ENCODE assay signal across 8 cellular contexts in genomic region chr1:147072371-147073061, GRCh38.
DNase-seq lines count a peak whose midpoint lies in the region; ATAC-seq and TF ChIP-seq lines count a peak whose summit lies in the region.

No MANE protein-coding gene starts in this region.

- peaks cover 3% of the 10 kb centered on the region for H3K27me3 Mint-ChIP-seq in endothelial cell (ENCODE audit: unreplicated experiment)
- H3K27me3 Mint-ChIP-seq in natural killer cell treated with Interleukin-12 subunit alpha and Interleukin-12 subunit beta and Interleukin-15 and Interleukin-18, amount 100 ng/mL, for 72 hours = peaks cover 47 to 54% of the 10 kb centered on the region in 2 donors

- TF ChIP-seq CTCF in AG10803 (conservative IDR thresholded peaks at IDR 0.05; ENCODE audit: low read length) = no peak
- TF ChIP-seq CTCF in endothelial cell (IDR thresholded peaks at IDR 0.05; ENCODE audit: unreplicated experiment) = no peak

- no peak for DNase-seq in AG10803 (ENCODE audit: low read depth)
- peak; percentile 91 for DNase-seq in NCI-H2227 treated with DMSO at 0.1 percent for 48 hours (lab: John Stamatoyannopoulos, UW)
- peak; percentile 40 for DNase-seq in endothelial cell (ENCODE audit: low spot score)
- no peak for DNase-seq in natural killer cell treated with Interleukin-12 subunit alpha and Interleukin-12 subunit beta and Interleukin-15 and Interleukin-18, amount 100 ng/mL, for 72 hours (ENCODE audit: low spot score)
- no peak for DNase-seq in DMS153 (lab: John Stamatoyannopoulos, UW)
- no peak for DNase-seq in activated CD4-positive, CD25-positive, alpha-beta regulatory T cell treated with anti-CD3 and anti-CD28 coated beads, Interleukin-2, amount 50 U/mL, for 72 hours

- no peaks in the 10 kb centered on the region for H3K36me3 Mint-ChIP-seq in endothelial cell (ENCODE audit: low read depth, unreplicated experiment)
- H3K36me3 Mint-ChIP-seq in natural killer cell treated with Interleukin-12 subunit alpha and Interleukin-12 subunit beta and Interleukin-15 and Interleukin-18, amount 100 ng/mL, for 72 hours = no peaks in the 10 kb centered on the region

- H3K9me3 Mint-ChIP-seq in endothelial cell (ENCODE audit: unreplicated experiment) = no peaks in the 10 kb centered on the region
- no peaks in the 10 kb centered on the region for H3K9me3 Mint-ChIP-seq in natural killer cell treated with Interleukin-12 subunit alpha and Interleukin-12 subunit beta and Interleukin-15 and Interleukin-18, amount 100 ng/mL, for 72 hours

- no peak overlapping the region for H3K27ac Mint-ChIP-seq in endothelial cell (ENCODE audit: unreplicated experiment)
- H3K27ac Mint-ChIP-seq in natural killer cell treated with Interleukin-12 subunit alpha and Interleukin-12 subunit beta and Interleukin-15 and Interleukin-18, amount 100 ng/mL, for 72 hours = peak overlapping the region in 1 of 2 donors; percentile 40

- peak overlapping the region; percentile 36 for H3K4me3 ChIP-seq in AG10803 (ENCODE audit: low read length)

- no peak for ATAC-seq in natural killer cell treated with Interleukin-12 subunit alpha and Interleukin-12 subunit beta and Interleukin-15 and Interleukin-18, amount 100 ng/mL, for 72 hours
- ATAC-seq in GM18517 (IDR thresholded peaks at IDR 0.05; ENCODE audit: unreplicated experiment) (no peak), HG02981 (IDR thresholded peaks at IDR 0.05; ENCODE audit: unreplicated experiment) (no peak)

- H3K4me3 Mint-ChIP-seq in endothelial cell (ENCODE audit: unreplicated experiment) = peak overlapping the region; percentile 89
- H3K4me3 Mint-ChIP-seq in natural killer cell treated with Interleukin-12 subunit alpha and Interleukin-12 subunit beta and Interleukin-15 and Interleukin-18, amount 100 ng/mL, for 72 hours = peak overlapping the region; percentile 78

- no peaks in the 10 kb centered on the region for H3K4me1 Mint-ChIP-seq in endothelial cell (ENCODE audit: unreplicated experiment)
- peaks cover 5 to 8% of the 10 kb centered on the region in 2 donors for H3K4me1 Mint-ChIP-seq in natural killer cell treated with Interleukin-12 subunit alpha and Interleukin-12 subunit beta and Interleukin-15 and Interleukin-18, amount 100 ng/mL, for 72 hours (ENCODE audit: low read depth in 2 of 2)

Comparison
In these comparisons a context has a peak if more than half of its experiments do, and no peak if none do; other contexts are left out.
1. DNase-seq: peak in NCI-H2227 treated with DMSO at 0.1 percent for 48 hours (single experiment) and endothelial cell (single experiment); none in AG10803 (single experiment), natural killer cell treated with Interleukin-12 subunit alpha and Interleukin-12 subunit beta and Interleukin-15 and Interleukin-18, amount 100 ng/mL, for 72 hours (single experiment), DMS153 (single experiment) and activated CD4-positive, CD25-positive, alpha-beta regulatory T cell treated with anti-CD3 and anti-CD28 coated beads, Interleukin-2, amount 50 U/mL, for 72 hours (single experiment).